ENCODE assay signal across 1 cellular context in genomic region chr15:39579487-39580116, GRCh38.
TF ChIP-seq lines count a peak whose summit lies in the region.

No MANE protein-coding gene starts in this region.

TF ChIP-seq in GM23338, 12 proteins besides CTCF, POLR2A, EP300 and RAD21 (continued from another document):
- TF ChIP-seq, protein P1, sequence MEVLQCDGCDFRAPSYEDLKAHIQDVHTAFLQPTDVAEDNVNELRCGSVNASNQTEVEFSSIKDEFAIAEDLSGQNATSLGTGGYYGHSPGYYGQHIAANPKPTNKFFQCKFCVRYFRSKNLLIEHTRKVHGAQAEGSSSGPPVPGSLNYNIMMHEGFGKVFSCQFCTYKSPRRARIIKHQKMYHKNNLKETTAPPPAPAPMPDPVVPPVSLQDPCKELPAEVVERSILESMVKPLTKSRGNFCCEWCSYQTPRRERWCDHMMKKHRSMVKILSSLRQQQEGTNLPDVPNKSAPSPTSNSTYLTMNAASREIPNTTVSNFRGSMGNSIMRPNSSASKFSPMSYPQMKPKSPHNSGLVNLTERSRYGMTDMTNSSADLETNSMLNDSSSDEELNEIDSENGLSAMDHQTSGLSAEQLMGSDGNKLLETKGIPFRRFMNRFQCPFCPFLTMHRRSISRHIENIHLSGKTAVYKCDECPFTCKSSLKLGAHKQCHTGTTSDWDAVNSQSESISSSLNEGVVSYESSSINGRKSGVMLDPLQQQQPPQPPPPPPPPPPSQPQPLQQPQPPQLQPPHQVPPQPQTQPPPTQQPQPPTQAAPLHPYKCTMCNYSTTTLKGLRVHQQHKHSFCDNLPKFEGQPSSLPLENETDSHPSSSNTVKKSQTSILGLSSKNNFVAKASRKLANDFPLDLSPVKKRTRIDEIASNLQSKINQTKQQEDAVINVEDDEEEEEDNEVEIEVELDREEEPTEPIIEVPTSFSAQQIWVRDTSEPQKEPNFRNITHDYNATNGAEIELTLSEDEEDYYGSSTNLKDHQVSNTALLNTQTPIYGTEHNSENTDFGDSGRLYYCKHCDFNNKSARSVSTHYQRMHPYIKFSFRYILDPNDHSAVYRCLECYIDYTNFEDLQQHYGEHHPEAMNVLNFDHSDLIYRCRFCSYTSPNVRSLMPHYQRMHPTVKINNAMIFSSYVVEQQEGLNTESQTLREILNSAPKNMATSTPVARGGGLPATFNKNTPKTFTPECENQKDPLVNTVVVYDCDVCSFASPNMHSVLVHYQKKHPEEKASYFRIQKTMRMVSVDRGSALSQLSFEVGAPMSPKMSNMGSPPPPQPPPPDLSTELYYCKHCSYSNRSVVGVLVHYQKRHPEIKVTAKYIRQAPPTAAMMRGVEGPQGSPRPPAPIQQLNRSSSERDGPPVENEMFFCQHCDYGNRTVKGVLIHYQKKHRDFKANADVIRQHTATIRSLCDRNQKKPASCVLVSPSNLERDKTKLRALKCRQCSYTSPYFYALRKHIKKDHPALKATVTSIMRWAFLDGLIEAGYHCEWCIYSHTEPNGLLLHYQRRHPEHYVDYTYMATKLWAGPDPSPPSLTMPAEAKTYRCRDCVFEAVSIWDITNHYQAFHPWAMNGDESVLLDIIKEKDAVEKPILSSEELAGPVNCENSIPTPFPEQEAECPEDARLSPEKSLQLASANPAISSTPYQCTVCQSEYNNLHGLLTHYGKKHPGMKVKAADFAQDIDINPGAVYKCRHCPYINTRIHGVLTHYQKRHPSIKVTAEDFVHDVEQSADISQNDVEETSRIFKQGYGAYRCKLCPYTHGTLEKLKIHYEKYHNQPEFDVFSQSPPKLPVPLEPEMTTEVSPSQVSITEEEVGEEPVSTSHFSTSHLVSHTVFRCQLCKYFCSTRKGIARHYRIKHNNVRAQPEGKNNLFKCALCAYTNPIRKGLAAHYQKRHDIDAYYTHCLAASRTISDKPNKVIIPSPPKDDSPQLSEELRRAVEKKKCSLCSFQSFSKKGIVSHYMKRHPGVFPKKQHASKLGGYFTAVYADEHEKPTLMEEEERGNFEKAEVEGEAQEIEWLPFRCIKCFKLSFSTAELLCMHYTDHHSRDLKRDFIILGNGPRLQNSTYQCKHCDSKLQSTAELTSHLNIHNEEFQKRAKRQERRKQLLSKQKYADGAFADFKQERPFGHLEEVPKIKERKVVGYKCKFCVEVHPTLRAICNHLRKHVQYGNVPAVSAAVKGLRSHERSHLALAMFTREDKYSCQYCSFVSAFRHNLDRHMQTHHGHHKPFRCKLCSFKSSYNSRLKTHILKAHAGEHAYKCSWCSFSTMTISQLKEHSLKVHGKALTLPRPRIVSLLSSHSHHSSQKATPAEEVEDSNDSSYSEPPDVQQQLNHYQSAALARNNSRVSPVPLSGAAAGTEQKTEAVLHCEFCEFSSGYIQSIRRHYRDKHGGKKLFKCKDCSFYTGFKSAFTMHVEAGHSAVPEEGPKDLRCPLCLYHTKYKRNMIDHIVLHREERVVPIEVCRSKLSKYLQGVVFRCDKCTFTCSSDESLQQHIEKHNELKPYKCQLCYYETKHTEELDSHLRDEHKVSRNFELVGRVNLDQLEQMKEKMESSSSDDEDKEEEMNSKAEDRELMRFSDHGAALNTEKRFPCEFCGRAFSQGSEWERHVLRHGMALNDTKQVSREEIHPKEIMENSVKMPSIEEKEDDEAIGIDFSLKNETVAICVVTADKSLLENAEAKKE (CRISPR knock-in tag; IDR thresholded peaks at IDR 0.05) = peak; percentile 5; the same call in 1 of the 2 replicates
- TF ChIP-seq EZH2 (IDR thresholded peaks at IDR 0.05; ENCODE audit: low read depth, unreplicated experiment) = no peak
- peak; percentile 64 for TF ChIP-seq CREB1 (CRISPR knock-in tag; IDR thresholded peaks at IDR 0.05; ENCODE audit: low read depth)
